In genomic region chr11:12469451-12469850, GRCh38 we compare ENCODE assay signal across 15 cellular contexts.
DNase-seq lines count a peak whose midpoint lies in the region; ATAC-seq and TF ChIP-seq lines count a peak whose summit lies in the region.
"Had no signal": no experiment of that assay in that cellular context is flagged by ENCODE, and none has a peak within 500 bp of the region (broad histone marks: within the 10 kb centered on the region; RNA-seq: fewer than 3 reads in every experiment).

No MANE protein-coding gene starts in this region.

- no peaks in the 10 kb centered on the region for H3K4me1 Mint-ChIP-seq in activated T-helper 17 cell treated with anti-CD3 and anti-CD28 coated beads, Interleukin-2, amount 50 U/mL, for 72 hours

- peaks cover 13 to 26% of the 10 kb centered on the region in 2 donors for H3K4me1 ChIP-seq in thyroid gland

- H3K9me3 ChIP-seq in thyroid gland, result no peaks in the 10 kb centered on the region

- H3K27ac ChIP-seq in coronary artery (peak overlapping the region in 1 of 2 donors; percentile 52), skin epidermis (peak overlapping the region in 12 of 21 experiments; percentile 4 to 60 (median 42)), thyroid gland (no peak overlapping the region)
- H3K27ac ChIP-seq: SK-N-MC had no signal

- ATAC-seq in left ventricle myocardium superior, result peak; percentile 53
- ATAC-seq in activated T-helper 17 cell treated with anti-CD3 and anti-CD28 coated beads, Interleukin-2, amount 50 U/mL, for 72 hours (replicated peaks), result no peak
- ATAC-seq: activated CD8-positive, alpha-beta T cell treated with anti-CD3 and anti-CD28 coated beads, Interleukin-2, amount 10 ng/mL, durations not matched to agents 7 days and 5 days; HCT116 had no signal

- peaks cover 7% of the 10 kb centered on the region for H3K27me3 Mint-ChIP-seq in activated T-helper 17 cell treated with anti-CD3 and anti-CD28 coated beads, Interleukin-2, amount 50 U/mL, for 72 hours

- TF ChIP-seq CTCF in coronary artery (IDR thresholded peaks at IDR 0.05), result no peak
- no peak for TF ChIP-seq CTCF in thyroid gland (IDR thresholded peaks at IDR 0.05)

- intact Hi-C loops in left ventricle myocardium superior (cut with micrococcal nuclease), result no loop called here
- intact Hi-C loops in thyroid gland (cut with DNase I), result no loop called here

- no peaks in the 10 kb centered on the region for H3K9me3 Mint-ChIP-seq in activated T-helper 17 cell treated with anti-CD3 and anti-CD28 coated beads, Interleukin-2, amount 50 U/mL, for 72 hours

- peak overlapping the region; percentile 50 for H3K4me3 ChIP-seq in coronary artery
- H3K4me3 ChIP-seq in skin epidermis, result peak overlapping the region in 1 of 7 experiments; percentile 4
- no peak overlapping the region for H3K4me3 ChIP-seq in thyroid gland (replicated peaks in 1 of 3)
- H3K4me3 ChIP-seq: SK-N-MC had no signal

- DNase-seq in EH (ENCODE audit: low read depth) (peak; percentile 48), coronary artery (ENCODE audit: low spot score) (no peak), left ventricle myocardium superior (no peak), occipital lobe (lab: John Stamatoyannopoulos, UW) (no peak), EL (no peak), thyroid gland (no peak)
- DNase-seq: activated CD8-positive, alpha-beta T cell treated with anti-CD3 and anti-CD28 coated beads, Interleukin-2, amount 10 ng/mL, durations not matched to agents 7 days and 5 days; amygdala; NCI-H1105 treated with DMSO at 0.1 percent for 48 hours; stimulated activated CD4-positive, alpha-beta T cell treated with anti-CD3 and anti-CD28 coated beads, Interleukin-2, amount 100 ng/mL, for 24 hours had no signal

- no peak overlapping the region for H3K27ac Mint-ChIP-seq in activated T-helper 17 cell treated with anti-CD3 and anti-CD28 coated beads, Interleukin-2, amount 50 U/mL, for 72 hours
- H3K27ac Mint-ChIP-seq: activated CD8-positive, alpha-beta T cell treated with anti-CD3 and anti-CD28 coated beads, Interleukin-2, amount 10 ng/mL, durations not matched to agents 7 days and 5 days; activated T-helper 2 cell treated with anti-CD3 and anti-CD28 coated beads, Interferon-gamma antibody, Interleukin-2, Interleukin-4, amounts not matched to agents 10 μg/mL and 5 μg/mL and 100 μg/mL, durations not matched to agents 14 hours and 24 hours and 36 hours had no signal

- TF ChIP-seq POLR2A in thyroid gland (IDR thresholded peaks at IDR 0.05), result no peak

- no peaks in the 10 kb centered on the region for H3K27me3 ChIP-seq in thyroid gland

- H3K36me3 Mint-ChIP-seq in activated T-helper 17 cell treated with anti-CD3 and anti-CD28 coated beads, Interleukin-2, amount 50 U/mL, for 72 hours (ENCODE audit: low read depth), result no peaks in the 10 kb centered on the region

- no peak overlapping the region for H3K4me3 Mint-ChIP-seq in activated T-helper 17 cell treated with anti-CD3 and anti-CD28 coated beads, Interleukin-2, amount 50 U/mL, for 72 hours
- H3K4me3 Mint-ChIP-seq: activated CD8-positive, alpha-beta T cell treated with anti-CD3 and anti-CD28 coated beads, Interleukin-2, amount 10 ng/mL, durations not matched to agents 7 days and 5 days had no signal

- WGBS in thyroid gland, 2 donors, result 56 to 72% methylated on average over 3 of the region's 3 CpGs

- H3K36me3 ChIP-seq in thyroid gland, result no peaks in the 10 kb centered on the region

Comparison
In these comparisons a context has a peak if more than half of its experiments do, and no peak if none do; other contexts are left out.
1. H3K27ac ChIP-seq: peak in skin epidermis (12 of 21); none in thyroid gland (0 of 3).